In the genomic region with DNA sequence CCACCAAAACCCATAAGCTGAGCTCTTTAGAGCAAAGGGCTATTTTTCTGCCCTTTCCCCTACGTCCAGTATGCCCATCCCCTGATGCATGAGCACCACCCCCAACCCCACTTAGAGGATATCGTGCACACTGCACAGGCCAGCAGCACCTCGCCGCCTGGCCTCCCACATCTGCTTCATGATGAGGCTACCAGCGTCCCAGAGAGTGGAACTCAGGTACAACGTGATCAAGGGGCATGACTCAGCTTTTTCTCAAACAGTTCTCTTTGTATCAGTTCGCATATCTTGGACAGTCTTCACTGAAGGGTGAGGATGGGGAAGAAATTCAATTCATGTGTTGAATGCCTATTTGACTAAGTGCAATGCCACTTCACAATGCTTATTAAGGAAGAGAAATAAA, we compare ENCODE assay signal across 27 cellular contexts.
A peak's percentile ranks its signal among the peaks of the same experiment; 100 is the strongest.
DNase-seq lines count a peak whose midpoint lies in the region; ATAC-seq, FAIRE-seq and TF ChIP-seq lines count a peak whose summit lies in the region.
"Had no signal": no experiment of that assay in that cellular context is flagged by ENCODE, and none has a peak within 500 bp of the region (broad histone marks: within the 10 kb centered on the region; RNA-seq: fewer than 3 reads in every experiment).

No MANE protein-coding gene starts in this region.

- no peak overlapping the region for H2AK9ac ChIP-seq in IMR-90 (replicated peaks; ENCODE audit: low read depth, low read length, poor library complexity)

- no TSS peak for BruUV-seq in IMR-90 (replicated peaks; lab: Mats Ljungman, UMichigan)

- TF ChIP-seq POLR2A in IMR-90 (IDR thresholded peaks at IDR 0.05; ENCODE audit: low read depth, low read length) (no peak), H1 (IDR thresholded peaks at IDR 0.05; ENCODE audit: control extremely low read depth in 1 of 2, low read depth in 2 of 2, low read length in 2 of 2) (no peak)

- H4K5ac ChIP-seq in IMR-90 (ENCODE audit: low read depth, low read length): no peak overlapping the region
- no peak overlapping the region for H4K5ac ChIP-seq in H1 (ENCODE audit: insufficient read length, low read depth, low read length)

- no peaks in the 10 kb centered on the region for H3K9me3 ChIP-seq in IMR-90 (ENCODE audit: control insufficient read depth, insufficient read depth, low read length)
- no peaks in the 10 kb centered on the region for H3K9me3 ChIP-seq in astrocyte (ENCODE audit: insufficient read depth, low read depth, low read length)
- H3K9me3 ChIP-seq in H1 (ENCODE audit: insufficient read depth in 2 of 2, low read depth in 1 of 2, low read length in 1 of 2): peaks cover 0 to under 1% of the 10 kb centered on the region in 2 experiments; a peak in 1 of 4 replicates
- H3K9me3 ChIP-seq: MG63, SJCRH30 had no signal

- H2BK5ac ChIP-seq in IMR-90 (ENCODE audit: low read depth, low read length, poor library complexity, severe bottlenecking) (no peak overlapping the region), H1 (ENCODE audit: low read depth, low read length) (no peak overlapping the region; the same call in 1 of the 2 replicates)

- DNase-seq in IMR-90 (no peak), astrocyte (ENCODE audit: low read depth) (no peak), H1 (ENCODE audit: low read depth in 1 of 2, low spot score in 2 of 2) (no peak), osteocyte (ENCODE audit: extremely low spot score, unreplicated experiment) (no peak), pons (ENCODE audit: low spot score) (no peak), germinal center (ENCODE audit: low spot score) (no peak)
- DNase-seq: CD8-positive, alpha-beta T cell; DMS 273 treated with DMSO at 0.1 percent for 48 hours; DMS79; GF-D8; KG1; MG63; NCI-H1092; NCI-H1417 treated with DMSO at 0.1 percent for 48 hours; NCI-H1694 treated with DMSO at 0.1 percent for 48 hours; NCI-H2081; NCI-H2227 treated with DMSO at 0.1 percent for 48 hours; NCI-H526 treated with DMSO at 0.1 percent for 48 hours; PC-9; SJCRH30 had no signal

- no peaks in the 10 kb centered on the region for H3K9me1 ChIP-seq in IMR-90 (ENCODE audit: insufficient read depth, low read length)

- H2BK120ac ChIP-seq in IMR-90 (ENCODE audit: low read depth, low read length) (no peak overlapping the region), H1 (replicated peaks; ENCODE audit: low read depth, low read length) (peak overlapping the region; percentile 72)

- H3K9ac ChIP-seq in IMR-90 (ENCODE audit: low read depth, low read length): no peak overlapping the region
- H3K9ac ChIP-seq in astrocyte (ENCODE audit: low read length): no peak overlapping the region
- H3K9ac ChIP-seq in H1 (replicated peaks in 1 of 4; ENCODE audit: extremely low read depth in 1 of 4, low read depth in 3 of 4, low read length in 3 of 4): no peak overlapping the region

- FAIRE-seq in astrocyte (lab: Jason Lieb, UNC) (no peak), H1 (lab: Jason Lieb, UNC) (no peak)
- FAIRE-seq: GM12891, H54 had no signal

- H3K4me3 Mint-ChIP-seq in astrocyte (ENCODE audit: unreplicated experiment) (no peak overlapping the region), osteocyte (ENCODE audit: unreplicated experiment) (no peak overlapping the region)
- H3K4me3 Mint-ChIP-seq: B cell; CD8-positive, alpha-beta T cell had no signal

- H3K79me2 ChIP-seq in astrocyte (ENCODE audit: insufficient read depth, low read length) (no peaks in the 10 kb centered on the region), H1 (ENCODE audit: control insufficient read depth in 1 of 2, insufficient read depth in 2 of 2, low read length in 2 of 2) (no peaks in the 10 kb centered on the region)

- H3K4me3 ChIP-seq in IMR-90 (ENCODE audit: insufficient read depth, low read depth, low read length) (no peak overlapping the region), astrocyte (ENCODE audit: insufficient read depth, low read depth, low read length) (no peak overlapping the region), H1 (ENCODE audit: extremely low read depth in 1 of 4, insufficient read depth in 2 of 4, low read depth in 3 of 4, low read length in 4 of 4) (no peak overlapping the region)
- H3K4me3 ChIP-seq: MG63, PC-9, SJCRH30 had no signal

- H3K27me3 ChIP-seq in IMR-90 (ENCODE audit: control insufficient read depth, insufficient read depth, low read length): no peaks in the 10 kb centered on the region
- H3K27me3 ChIP-seq in astrocyte (ENCODE audit: insufficient read depth, low read length): no peaks in the 10 kb centered on the region
- H3K27me3 ChIP-seq in H1 (replicated peaks in 1 of 4; ENCODE audit: control insufficient read depth in 3 of 4, extremely low read depth in 1 of 4, insufficient read depth in 3 of 4, low read length in 3 of 4): peaks cover 0 to 9% (median 4%) of the 10 kb centered on the region in 4 experiments; a peak in 2 of 7 replicates
- H3K27me3 ChIP-seq: MG63, SJCRH30 had no signal

- H3K9me3 Mint-ChIP-seq in astrocyte (ENCODE audit: unreplicated experiment) (peaks cover 4% of the 10 kb centered on the region), osteocyte (ENCODE audit: unreplicated experiment) (no peaks in the 10 kb centered on the region)
- H3K9me3 Mint-ChIP-seq: CD8-positive, alpha-beta T cell had no signal

- H4K20me1 ChIP-seq in IMR-90 (ENCODE audit: insufficient read depth, low read length): no peaks in the 10 kb centered on the region
- no peaks in the 10 kb centered on the region for H4K20me1 ChIP-seq in astrocyte (ENCODE audit: insufficient read depth, low read length)
- H4K20me1 ChIP-seq in H1 (replicated peaks in 1 of 2; ENCODE audit: control insufficient read depth in 1 of 2, insufficient read depth in 2 of 2, low read length in 2 of 2): no peaks in the 10 kb centered on the region

- 80% methylated on average over 5 of the region's 7 CpGs; no CpG with 5 or more reads in 1 of the 2 experiments for WGBS in IMR-90 (ENCODE audit: extremely low coverage in 2 of 2, insufficient read length in 1 of 2), 2 experiments
- WGBS in H1 (ENCODE audit: extremely low coverage in 1 of 2, insufficient coverage in 1 of 2, insufficient read length in 1 of 2, insufficient replicate concordance in 2 of 2, low coverage in 1 of 2, low lambda C conversion rate in 2 of 2, missing lambda C conversion rate in 1 of 2), 2 experiments: 83% methylated on average over 5 of the region's 7 CpGs; no CpG with 5 or more reads in 1 of the 2 experiments

- ATAC-seq in IMR-90 (ENCODE audit: low read depth): no peak
- ATAC-seq in HG03460 (IDR thresholded peaks at IDR 0.05; ENCODE audit: unreplicated experiment): no peak
- ATAC-seq: CD8-positive, alpha-beta T cell; Right ventricle myocardium inferior; SK-N-SH treated with all-trans-retinoic acid at 6 μM for 48 hours had no signal

- TF ChIP-seq EP300 in H1 (IDR thresholded peaks at IDR 0.05; ENCODE audit: borderline replicate concordance in 1 of 2, low read depth in 2 of 2, low read length in 2 of 2): no peak

- POLR2A ChIA-PET in IMR-90 (lab: Charles Lee; ENCODE audit: unreplicated experiment): no interaction called here
- POLR2A ChIA-PET in H1 (lab: Charles Lee; ENCODE audit: partially characterized antibody): no interaction called here

- H3K4ac ChIP-seq in IMR-90 (ENCODE audit: low read depth, low read length): no peak overlapping the region
- peak overlapping the region; percentile 4 for H3K4ac ChIP-seq in H1 (replicated peaks; ENCODE audit: insufficient read length, low read depth, low read length)

- H3K23me2 ChIP-seq in H1 (ENCODE audit: low read depth, low read length): no peaks in the 10 kb centered on the region

- no peak overlapping the region for H3K4me2 ChIP-seq in IMR-90 (ENCODE audit: low read depth, low read length)
- no peak overlapping the region for H3K4me2 ChIP-seq in astrocyte (ENCODE audit: low read length)
- H3K4me2 ChIP-seq in H1 (ENCODE audit: insufficient read depth in 1 of 2, low read depth in 2 of 2, low read length in 2 of 2): no peak overlapping the region
- H3K4me2 ChIP-seq: PC-9 had no signal

- CTCF ChIA-PET in IMR-90 (lab: Yijun Ruan, JAX): no interaction called here
- CTCF ChIA-PET in H1 (lab: Charles Lee; ENCODE audit: partially characterized antibody): interaction anchor here (1.1 to 1.2 kb wide), 3 partner anchors 62 to 154 kb away, joined by 3 read pairs; no protein-coding TSS in a partner anchor

- H2AK5ac ChIP-seq in IMR-90 (ENCODE audit: low read depth, low read length): no peak overlapping the region
- 0 out of 2 replicates have a peak overlapping the region, but pooled peaks have one; percentile 82 for H2AK5ac ChIP-seq in H1 (ENCODE audit: low read depth, low read length)

- in situ Hi-C loops in IMR-90 (cut with MboI; ENCODE audit: low sequenced_read_pairs): no loop called here

- H2AFZ ChIP-seq in IMR-90 (replicated peaks; ENCODE audit: low read length, poor library complexity) (no peak overlapping the region), astrocyte (ENCODE audit: low read depth, low read length) (no peak overlapping the region), H1 (ENCODE audit: low read length) (no peak overlapping the region)
- H2AFZ ChIP-seq: PC-9 had no signal

- H3K56ac ChIP-seq in IMR-90 (ENCODE audit: extremely low read depth, insufficient read depth, low read length) (no peak overlapping the region), H1 (replicated peaks; ENCODE audit: insufficient read length, low read depth, low read length) (no peak overlapping the region)

- no peak overlapping the region for H4K91ac ChIP-seq in IMR-90 (ENCODE audit: insufficient read depth, low read depth, low read length)
- H4K91ac ChIP-seq in H1 (replicated peaks; ENCODE audit: insufficient read length, low read length): peak overlapping the region; percentile 89

- H3K18ac ChIP-seq in IMR-90 (ENCODE audit: low read depth, low read length) (no peak overlapping the region), H1 (ENCODE audit: extremely low read depth, low read length) (no peak overlapping the region)

- dilution Hi-C loops in IMR-90 (cut with HindIII; ENCODE audit: low sequenced_read_pairs, unreplicated experiment): no loop called here

- H3K27ac ChIP-seq in IMR-90 (ENCODE audit: insufficient read depth, low read length) (no peak overlapping the region), astrocyte (ENCODE audit: low read depth, low read length) (no peak overlapping the region), H1 (ENCODE audit: low read depth, low read length) (no peak overlapping the region)
- H3K27ac ChIP-seq: C4-2B, PC-9, SJCRH30 had no signal

- peaks cover 3% of the 10 kb centered on the region for H3K4me1 Mint-ChIP-seq in astrocyte (ENCODE audit: low read depth, unreplicated experiment)
- H3K4me1 Mint-ChIP-seq in osteocyte (ENCODE audit: unreplicated experiment): peaks cover 53% of the 10 kb centered on the region
- H3K4me1 Mint-ChIP-seq: B cell had no signal

- H4K8ac ChIP-seq in IMR-90 (ENCODE audit: low read depth in 2 of 2, low read length in 2 of 2) (no peak overlapping the region), H1 (ENCODE audit: extremely low read depth, insufficient read depth, low read length) (no peak overlapping the region)

- H2BK12ac ChIP-seq in H1 (ENCODE audit: low read depth, low read length): no peak overlapping the region

- H2BK15ac ChIP-seq in IMR-90 (ENCODE audit: low read depth, low read length) (no peak overlapping the region), H1 (ENCODE audit: low read length) (no peak overlapping the region)

- H2BK20ac ChIP-seq in IMR-90 (ENCODE audit: low read depth, low read length): no peak overlapping the region
- no peak overlapping the region for H2BK20ac ChIP-seq in H1 (ENCODE audit: low read length)

- peaks cover 6% of the 10 kb centered on the region for H3K27me3 Mint-ChIP-seq in astrocyte (ENCODE audit: low read depth, unreplicated experiment)
- no peaks in the 10 kb centered on the region for H3K27me3 Mint-ChIP-seq in osteocyte (ENCODE audit: unreplicated experiment)

- intact Hi-C loops in IMR-90 (cut with micrococcal nuclease): no loop called here

- TF ChIP-seq RAD21 in IMR-90 (IDR thresholded peaks at IDR 0.05; ENCODE audit: low read length) (no peak), H1 (IDR thresholded peaks at IDR 0.05 in 1 of 2, conservative IDR thresholded peaks at IDR 0.05 in 1 of 2; ENCODE audit: low read depth in 2 of 2, low read length in 2 of 2) (no peak)

- no peaks in the 10 kb centered on the region for H3K79me1 ChIP-seq in IMR-90 (ENCODE audit: low read depth in 1 of 2, low read length in 2 of 2)
- H3K79me1 ChIP-seq in H1 (ENCODE audit: low read depth, low read length): no peaks in the 10 kb centered on the region

- H3K23ac ChIP-seq in IMR-90 (ENCODE audit: low read depth, low read length): no peak overlapping the region
- H3K23ac ChIP-seq in H1 (ENCODE audit: insufficient read length): no peak overlapping the region

- H3K4me1 ChIP-seq in IMR-90 (ENCODE audit: control insufficient read depth, insufficient read depth, low read length) (no peaks in the 10 kb centered on the region), astrocyte (ENCODE audit: insufficient read depth, low read length) (peaks cover 9% of the 10 kb centered on the region), H1 (replicated peaks in 1 of 4; ENCODE audit: control insufficient read depth in 3 of 4, insufficient read depth in 4 of 4, low read length in 3 of 4) (peaks cover 0 to 16% (median 0%) of the 10 kb centered on the region in 4 experiments; a peak in 3 of 7 replicates)

- H3K36me3 ChIP-seq in IMR-90 (ENCODE audit: control insufficient read depth, insufficient read depth, low read length) (no peaks in the 10 kb centered on the region), astrocyte (ENCODE audit: insufficient read depth, low read length) (no peaks in the 10 kb centered on the region), H1 (ENCODE audit: control insufficient read depth in 2 of 4, insufficient read depth in 4 of 4, low read length in 3 of 4) (no peaks in the 10 kb centered on the region)
- H3K36me3 ChIP-seq: MG63, SJCRH30 had no signal

- no peaks in the 10 kb centered on the region for H3K36me3 Mint-ChIP-seq in astrocyte (ENCODE audit: low read depth, unreplicated experiment)
- no peaks in the 10 kb centered on the region for H3K36me3 Mint-ChIP-seq in osteocyte (ENCODE audit: unreplicated experiment)
- H3K36me3 Mint-ChIP-seq: CD8-positive, alpha-beta T cell had no signal

- H3K27ac Mint-ChIP-seq in astrocyte (ENCODE audit: unreplicated experiment): peak overlapping the region; percentile 80
- peak overlapping the region; percentile 70 for H3K27ac Mint-ChIP-seq in osteocyte (ENCODE audit: unreplicated experiment)
- H3K27ac Mint-ChIP-seq: B cell; CD8-positive, alpha-beta T cell had no signal

- H3K14ac ChIP-seq in IMR-90 (replicated peaks; ENCODE audit: low read depth, low read length) (no peak overlapping the region), H1 (ENCODE audit: insufficient read length) (no peak overlapping the region)

- no peak for TF ChIP-seq CTCF in IMR-90 (conservative IDR thresholded peaks at IDR 0.05; ENCODE audit: low read depth, low read length)
- TF ChIP-seq CTCF in astrocyte (IDR thresholded peaks at IDR 0.05; ENCODE audit: insufficient read depth, low read depth, low read length): no peak
- no peak for TF ChIP-seq CTCF in H1 (IDR thresholded peaks at IDR 0.05; ENCODE audit: control extremely low read depth in 1 of 3, insufficient read depth in 1 of 3, low read depth in 1 of 3, low read length in 3 of 3)
- TF ChIP-seq CTCF in osteocyte (IDR thresholded peaks at IDR 0.05): no peak
